10 cellular contexts compared by ENCODE assay signal in the genomic region with DNA sequence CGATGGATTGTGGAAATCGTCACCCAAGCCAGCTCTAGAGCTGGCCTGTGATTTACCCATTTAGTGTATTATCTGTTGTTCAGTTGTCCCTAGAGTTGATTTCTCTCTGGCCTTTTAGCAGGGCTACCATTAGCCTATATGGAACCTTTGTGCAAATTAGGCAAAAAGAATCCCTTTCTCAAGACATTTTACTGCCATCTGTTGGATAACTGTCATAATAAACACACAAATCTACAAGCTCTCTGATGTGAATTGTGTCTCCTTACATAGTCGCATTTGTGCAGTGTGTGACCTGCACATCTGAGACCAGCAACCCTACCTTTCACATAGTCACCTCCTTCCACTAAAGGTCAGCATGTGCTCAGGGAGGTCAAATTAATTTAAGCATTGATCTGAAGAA. TPM values are rescaled to one million over a fixed set of nuclear protein-coding genes. Genes with fewer than 3 reads are reported as not detected.
DNase-seq lines count a peak whose midpoint lies in the region; TF ChIP-seq lines count a peak whose summit lies in the region.
"Had no signal": no experiment of that assay in that cellular context is flagged by ENCODE, and none has a peak within 500 bp of the region (broad histone marks: within the 10 kb centered on the region; RNA-seq: fewer than 3 reads in every experiment).

No MANE protein-coding gene starts in this region.

- H3K9me3 Mint-ChIP-seq in activated T-helper 2 cell treated with anti-CD3 and anti-CD28 coated beads, Interferon-gamma antibody, Interleukin-2, Interleukin-4, amounts not matched to agents 10 μg/mL and 5 μg/mL and 100 μg/mL, durations not matched to agents 14 hours and 24 hours and 36 hours: no peaks in the 10 kb centered on the region
- H3K9me3 Mint-ChIP-seq in nephron: no peaks in the 10 kb centered on the region
- H3K9me3 Mint-ChIP-seq: memory B cell; stimulated activated naive B cell treated with anti-CD40 and anti-IgM and Interleukin-4, amounts not matched to agents 10 μg/mL and 1 μg/mL and 100 μg/mL, for 72 hours had no signal

- H3K4me1 Mint-ChIP-seq in activated T-helper 2 cell treated with anti-CD3 and anti-CD28 coated beads, Interferon-gamma antibody, Interleukin-2, Interleukin-4, amounts not matched to agents 10 μg/mL and 5 μg/mL and 100 μg/mL, durations not matched to agents 14 hours and 24 hours and 36 hours (ENCODE audit: low read depth): peaks cover 23% of the 10 kb centered on the region
- no peaks in the 10 kb centered on the region for H3K4me1 Mint-ChIP-seq in nephron

- H3K27ac Mint-ChIP-seq in activated T-helper 2 cell treated with anti-CD3 and anti-CD28 coated beads, Interferon-gamma antibody, Interleukin-2, Interleukin-4, amounts not matched to agents 10 μg/mL and 5 μg/mL and 100 μg/mL, durations not matched to agents 14 hours and 24 hours and 36 hours: peak overlapping the region; percentile 6
- no peak overlapping the region for H3K27ac Mint-ChIP-seq in nephron
- H3K27ac Mint-ChIP-seq: memory B cell; stimulated activated naive B cell treated with anti-CD40 and anti-IgM and Interleukin-4, amounts not matched to agents 10 μg/mL and 1 μg/mL and 100 μg/mL, for 72 hours had no signal

- H3K4me3 Mint-ChIP-seq in activated T-helper 2 cell treated with anti-CD3 and anti-CD28 coated beads, Interferon-gamma antibody, Interleukin-2, Interleukin-4, amounts not matched to agents 10 μg/mL and 5 μg/mL and 100 μg/mL, durations not matched to agents 14 hours and 24 hours and 36 hours (ENCODE audit: low read depth): no peak overlapping the region
- no peak overlapping the region for H3K4me3 Mint-ChIP-seq in nephron
- H3K4me3 Mint-ChIP-seq: memory B cell; stimulated activated naive B cell treated with anti-CD40 and anti-IgM and Interleukin-4, amounts not matched to agents 10 μg/mL and 1 μg/mL and 100 μg/mL, for 72 hours had no signal

- peaks cover 7% of the 10 kb centered on the region for H3K27me3 Mint-ChIP-seq in activated T-helper 2 cell treated with anti-CD3 and anti-CD28 coated beads, Interferon-gamma antibody, Interleukin-2, Interleukin-4, amounts not matched to agents 10 μg/mL and 5 μg/mL and 100 μg/mL, durations not matched to agents 14 hours and 24 hours and 36 hours (ENCODE audit: low read depth)
- peaks cover 51% of the 10 kb centered on the region for H3K27me3 Mint-ChIP-seq in nephron (ENCODE audit: low read depth)

- TF ChIP-seq CTCF in nephron (IDR thresholded peaks at IDR 0.05; ENCODE audit: unreplicated experiment in 3 of 3): peak; percentile 20 to 40 (median 30)

- intact Hi-C loops in activated T-helper 2 cell treated with anti-CD3 and anti-CD28 coated beads, Interferon-gamma antibody, Interleukin-2, Interleukin-4, amounts not matched to agents 10 μg/mL and 5 μg/mL and 100 μg/mL, durations not matched to agents 14 hours and 24 hours and 36 hours (cut with micrococcal nuclease): no loop called here

- no peaks in the 10 kb centered on the region for H3K36me3 Mint-ChIP-seq in activated T-helper 2 cell treated with anti-CD3 and anti-CD28 coated beads, Interferon-gamma antibody, Interleukin-2, Interleukin-4, amounts not matched to agents 10 μg/mL and 5 μg/mL and 100 μg/mL, durations not matched to agents 14 hours and 24 hours and 36 hours (ENCODE audit: low read depth)
- no peaks in the 10 kb centered on the region for H3K36me3 Mint-ChIP-seq in nephron (ENCODE audit: low read depth)
- H3K36me3 Mint-ChIP-seq: memory B cell; stimulated activated naive B cell treated with anti-CD40 and anti-IgM and Interleukin-4, amounts not matched to agents 10 μg/mL and 1 μg/mL and 100 μg/mL, for 72 hours had no signal

- DNase-seq in DMS153 (lab: John Stamatoyannopoulos, UW) (peak; percentile 18), DMS153 treated with DMSO at 0.1 percent for 48 hours (lab: John Stamatoyannopoulos, UW; ENCODE audit: unreplicated experiment) (no peak), NAMALWA (ENCODE audit: low spot score) (peak; percentile 44), mucosa of gallbladder (ENCODE audit: low spot score) (no peak), NCI-H1048 (lab: John Stamatoyannopoulos, UW) (no peak)
- DNase-seq in activated T-helper 2 cell treated with anti-CD3 and anti-CD28 coated beads, Interferon-gamma antibody, Interleukin-2, Interleukin-4, amounts not matched to agents 10 μg/mL and 5 μg/mL and 100 μg/mL, durations not matched to agents 14 hours and 24 hours and 36 hours (ENCODE audit: low spot score): no peak
- DNase-seq in activated T-cell treated with anti-CD3 and anti-CD28 coated beads, Interleukin-2, amount 50 U/mL, for 48 hours: no peak
- DNase-seq: stimulated activated naive B cell treated with anti-CD40 and anti-IgM and Interleukin-4, amounts not matched to agents 10 μg/mL and 1 μg/mL and 100 μg/mL, for 72 hours had no signal

RNA-seq across cellular contexts. Expression of a gene that starts 34.0 kb away (rescaled TPM):
- not detected in 2 replicates for total RNA-seq in activated T-helper 2 cell treated with anti-CD3 and anti-CD28 coated beads, Interferon-gamma antibody, Interleukin-2, Interleukin-4, amounts not matched to agents 10 μg/mL and 5 μg/mL and 100 μg/mL, durations not matched to agents 14 hours and 24 hours and 36 hours
- total RNA-seq in mucosa of gallbladder: 0.12 TPM

Comparison
In these comparisons a context has a peak if more than half of its experiments do, and no peak if none do; other contexts are left out.
1. DNase-seq: peak in DMS153 (single experiment) and NAMALWA (single experiment); none in DMS153 treated with DMSO at 0.1 percent for 48 hours (single experiment), activated T-helper 2 cell treated with anti-CD3 and anti-CD28 coated beads, Interferon-gamma antibody, Interleukin-2, Interleukin-4, amounts not matched to agents 10 μg/mL and 5 μg/mL and 100 μg/mL, durations not matched to agents 14 hours and 24 hours and 36 hours (single experiment), mucosa of gallbladder (single experiment), NCI-H1048 (single experiment) and activated T-cell treated with anti-CD3 and anti-CD28 coated beads, Interleukin-2, amount 50 U/mL, for 48 hours (0 of 2).